In genomic region chr11:19345848-19346681, GRCh38 we compare ENCODE assay signal across 7 cellular contexts.
A peak's percentile ranks its signal among the peaks of the same experiment; 100 is the strongest.
DNase-seq lines count a peak whose midpoint lies in the region; ATAC-seq and TF ChIP-seq lines count a peak whose summit lies in the region.

No MANE protein-coding gene starts in this region.

- peaks cover 32% of the 10 kb centered on the region for H3K27me3 ChIP-seq in adipocyte (replicated peaks; ENCODE audit: control insufficient read depth, insufficient read depth, low read length)
- peaks cover 29% of the 10 kb centered on the region for H3K27me3 ChIP-seq in skeletal muscle satellite cell (ENCODE audit: control insufficient read depth, insufficient read depth, low read length)
- peaks cover 0 to 3% of the 10 kb centered on the region in 2 donors for H3K27me3 ChIP-seq in naive thymus-derived CD4-positive, alpha-beta T cell (ENCODE audit: control insufficient read depth in 2 of 2, insufficient read depth in 2 of 2, low read length in 2 of 2)

- H3K27me3 Mint-ChIP-seq in naive thymus-derived CD4-positive, alpha-beta T cell, result peaks cover 67 to 83% (median 71%) of the 10 kb centered on the region in 5 donors

- H3K9me3 ChIP-seq in adipocyte (ENCODE audit: control insufficient read depth, low read length) (no peaks in the 10 kb centered on the region), skeletal muscle satellite cell (replicated peaks; ENCODE audit: low read length) (no peaks in the 10 kb centered on the region)
- H3K9me3 ChIP-seq in naive thymus-derived CD4-positive, alpha-beta T cell (ENCODE audit: control insufficient read depth in 2 of 3, low read length in 3 of 3), result no peaks in the 10 kb centered on the region

- intact Hi-C loops in naive thymus-derived CD4-positive, alpha-beta T cell (cut with micrococcal nuclease), result no loop called here

- peak; percentile 50 for ATAC-seq in HG02885 (IDR thresholded peaks at IDR 0.05; ENCODE audit: poor library complexity, unreplicated experiment)
- ATAC-seq in naive thymus-derived CD4-positive, alpha-beta T cell, result no peak

- POLR2A ChIA-PET in naive thymus-derived CD4-positive, alpha-beta T cell (lab: Charles Lee), result no interaction called here

- in situ Hi-C loops in GM13976 (cut with MboI; ENCODE audit: low sequenced_read_pairs, unreplicated experiment), result no loop called here

- TF ChIP-seq CTCF in GM13976 (IDR thresholded peaks at IDR 0.05; ENCODE audit: borderline replicate concordance, control extremely low read depth, extremely low read depth, insufficient read depth, missing control alignments), result peak; percentile 26

- H3K4me3 Mint-ChIP-seq in naive thymus-derived CD4-positive, alpha-beta T cell, result peak overlapping the region in 1 of 10 donors; percentile 56

- no peak overlapping the region for H3K27ac Mint-ChIP-seq in naive thymus-derived CD4-positive, alpha-beta T cell

- no peak overlapping the region for H3K27ac ChIP-seq in naive thymus-derived CD4-positive, alpha-beta T cell (ENCODE audit: low read depth, low read length)

- H3K4me1 ChIP-seq in adipocyte (ENCODE audit: control insufficient read depth, insufficient read depth, low read length), result peaks cover 36% of the 10 kb centered on the region
- peaks cover 52% of the 10 kb centered on the region for H3K4me1 ChIP-seq in skeletal muscle satellite cell (ENCODE audit: control insufficient read depth, insufficient read depth, low read length)
- H3K4me1 ChIP-seq in naive thymus-derived CD4-positive, alpha-beta T cell (ENCODE audit: control insufficient read depth in 2 of 2, insufficient read depth in 2 of 2, low read length in 2 of 2), result no peaks in the 10 kb centered on the region

- DNase-seq in GM13976 (ENCODE audit: low spot score), result peak; percentile 70
- no peak for DNase-seq in adipocyte (ENCODE audit: low read depth)
- DNase-seq in hepatic stellate cell (ENCODE audit: low spot score), result peak; percentile 48
- no peak for DNase-seq in GDM1 (lab: John Stamatoyannopoulos, UW)
- DNase-seq in naive thymus-derived CD4-positive, alpha-beta T cell, result no peak

- peak overlapping the region; percentile 93 for H3K9ac ChIP-seq in adipocyte (ENCODE audit: low read length)
- peak overlapping the region; percentile 62 for H3K9ac ChIP-seq in skeletal muscle satellite cell (ENCODE audit: low read depth, low read length)

- peaks cover 0 to 9% (median 1%) of the 10 kb centered on the region in 5 donors for H3K36me3 Mint-ChIP-seq in naive thymus-derived CD4-positive, alpha-beta T cell

- CTCF ChIA-PET in naive thymus-derived CD4-positive, alpha-beta T cell (lab: Charles Lee), result no interaction called here

- H3K4me3 ChIP-seq in adipocyte (ENCODE audit: low read length), result peak overlapping the region; percentile 94
- peak overlapping the region; percentile 79 for H3K4me3 ChIP-seq in skeletal muscle satellite cell (ENCODE audit: low read length)
- H3K4me3 ChIP-seq in naive thymus-derived CD4-positive, alpha-beta T cell (ENCODE audit: low read length), result no peak overlapping the region

- H3K9me3 Mint-ChIP-seq in naive thymus-derived CD4-positive, alpha-beta T cell, result peaks cover 0 to 6% (median 0%) of the 10 kb centered on the region in 11 donors

- peak overlapping the region; percentile 96 for H3K4me2 ChIP-seq in skeletal muscle satellite cell (ENCODE audit: low read length)

- H3K4me1 Mint-ChIP-seq in naive thymus-derived CD4-positive, alpha-beta T cell, result peaks cover 0 to 9% (median 5%) of the 10 kb centered on the region in 7 donors

- peaks cover 10% of the 10 kb centered on the region for H3K36me3 ChIP-seq in adipocyte (ENCODE audit: control insufficient read depth, insufficient read depth, low read length, severe bottlenecking)
- no peaks in the 10 kb centered on the region for H3K36me3 ChIP-seq in skeletal muscle satellite cell (ENCODE audit: insufficient read depth, low read length)
- no peaks in the 10 kb centered on the region for H3K36me3 ChIP-seq in naive thymus-derived CD4-positive, alpha-beta T cell (ENCODE audit: control insufficient read depth in 2 of 3, insufficient read depth in 3 of 3, low read length in 3 of 3)

Comparison
In these comparisons a context has a peak if more than half of its experiments do, and no peak if none do; other contexts are left out.
1. DNase-seq: peak in GM13976 (single experiment) and hepatic stellate cell (single experiment); none in adipocyte (single experiment), GDM1 (single experiment) and naive thymus-derived CD4-positive, alpha-beta T cell (0 of 9).